ENCODE assay signal across 8 cellular contexts in genomic region chr12:49868952-49869815, GRCh38. TPM values are rescaled to one million over a fixed set of nuclear protein-coding genes. Genes with fewer than 3 reads are reported as not detected.
DNase-seq lines count a peak whose midpoint lies in the region; ATAC-seq and TF ChIP-seq lines count a peak whose summit lies in the region.

No MANE protein-coding gene starts in this region.

- peak; percentile 62 for ATAC-seq in upper lobe of right lung
- no peak for ATAC-seq in HG02938 (IDR thresholded peaks at IDR 0.05; ENCODE audit: unreplicated experiment)

- peak overlapping the region; percentile 51 for H3K27ac Mint-ChIP-seq in chondrocyte (ENCODE audit: unreplicated experiment)
- no peak overlapping the region for H3K27ac Mint-ChIP-seq in activated T-cell treated with anti-CD3 and anti-CD28 coated beads, Interleukin-2, amount 50 U/mL, for 24 hours

- TF ChIP-seq RAD21 in liver (IDR thresholded peaks at IDR 0.05), result no peak

- 67% methylated on average over 16 of the region's 16 CpGs for WGBS in liver

- H3K36me3 ChIP-seq in liver (ENCODE audit: control insufficient read depth in 4 of 4, insufficient read depth in 3 of 4, low read depth in 1 of 4, low read length in 3 of 4), result no peaks in the 10 kb centered on the region
- H3K36me3 ChIP-seq in upper lobe of right lung, result no peaks in the 10 kb centered on the region

- no peak overlapping the region for H3K4me3 ChIP-seq in liver (ENCODE audit: low read depth in 1 of 3, low read length in 3 of 3)
- H3K4me3 ChIP-seq in upper lobe of right lung, result no peak overlapping the region

- no peaks in the 10 kb centered on the region for H3K36me3 Mint-ChIP-seq in chondrocyte (ENCODE audit: low read depth)
- no peaks in the 10 kb centered on the region for H3K36me3 Mint-ChIP-seq in activated T-cell treated with anti-CD3 and anti-CD28 coated beads, Interleukin-2, amount 50 U/mL, for 24 hours (ENCODE audit: low read depth)

- no peak overlapping the region for H3K27ac ChIP-seq in liver (ENCODE audit: low read depth in 1 of 2, low read length in 2 of 2)
- H3K27ac ChIP-seq in upper lobe of right lung, result peak overlapping the region; percentile 17

- DNase-seq in G401 (ENCODE audit: low spot score), result peak; percentile 88
- DNase-seq in NCI-H2196 treated with DMSO at 0.1 percent for 48 hours (lab: John Stamatoyannopoulos, UW; ENCODE audit: unreplicated experiment), result peak; percentile 97
- DNase-seq in chondrocyte (ENCODE audit: low spot score), result peak; percentile 82
- peak; percentile 82 for DNase-seq in upper lobe of right lung
- DNase-seq in NK-92 treated with Interleukin-12 subunit alpha and Interleukin-12 subunit beta, amount 100 ng/mL, for 24 hours (lab: John Stamatoyannopoulos, UW), result no peak
- no peak for DNase-seq in activated T-cell treated with anti-CD3 and anti-CD28 coated beads, Interleukin-2, amount 50 U/mL, for 24 hours

- no peaks in the 10 kb centered on the region for H3K9me3 Mint-ChIP-seq in chondrocyte (ENCODE audit: low read depth)
- no peaks in the 10 kb centered on the region for H3K9me3 Mint-ChIP-seq in activated T-cell treated with anti-CD3 and anti-CD28 coated beads, Interleukin-2, amount 50 U/mL, for 24 hours

- H3K4me1 ChIP-seq in liver (ENCODE audit: control insufficient read depth in 4 of 4, insufficient read depth in 4 of 4, low read length in 3 of 4), result peaks cover 0 to 2% (median 0%) of the 10 kb centered on the region in 4 donors
- H3K4me1 ChIP-seq in upper lobe of right lung, result peaks cover 28% of the 10 kb centered on the region

- H3K9ac ChIP-seq in liver (ENCODE audit: low read depth in 1 of 2, low read length in 2 of 2), result no peak overlapping the region

- peaks cover 19% of the 10 kb centered on the region for H3K4me1 Mint-ChIP-seq in chondrocyte (ENCODE audit: low read depth)
- H3K4me1 Mint-ChIP-seq in activated T-cell treated with anti-CD3 and anti-CD28 coated beads, Interleukin-2, amount 50 U/mL, for 24 hours (ENCODE audit: low read depth), result no peaks in the 10 kb centered on the region

- TF ChIP-seq CTCF in chondrocyte (IDR thresholded peaks at IDR 0.05) (no peak), liver (IDR thresholded peaks at IDR 0.05; ENCODE audit: low read depth, low read length, missing input control) (no peak), upper lobe of right lung (IDR thresholded peaks at IDR 0.05) (no peak)

- in situ Hi-C loops in G401 (cut with HindIII; ENCODE audit: low sequenced_read_pairs), result no loop called here

- intact Hi-C loops in upper lobe of right lung (cut with DNase I), result loop anchor here (10.0 kb wide), 1 partner anchor 186 kb away; the partner anchor contains the start of gene ASIC1

- H3K27me3 Mint-ChIP-seq in chondrocyte (ENCODE audit: low read depth), result peaks cover 12% of the 10 kb centered on the region
- H3K27me3 Mint-ChIP-seq in activated T-cell treated with anti-CD3 and anti-CD28 coated beads, Interleukin-2, amount 50 U/mL, for 24 hours, result no peaks in the 10 kb centered on the region

- no peak overlapping the region for H3K4me3 Mint-ChIP-seq in chondrocyte (ENCODE audit: unreplicated experiment)
- no peak overlapping the region for H3K4me3 Mint-ChIP-seq in activated T-cell treated with anti-CD3 and anti-CD28 coated beads, Interleukin-2, amount 50 U/mL, for 24 hours

- H3K27me3 ChIP-seq in liver (ENCODE audit: control insufficient read depth in 4 of 4, insufficient read depth in 4 of 4, low read length in 3 of 4), result peaks cover 0 to 4% (median 0%) of the 10 kb centered on the region in 4 donors
- no peaks in the 10 kb centered on the region for H3K27me3 ChIP-seq in upper lobe of right lung

- no peaks in the 10 kb centered on the region for H3K9me3 ChIP-seq in liver (ENCODE audit: control insufficient read depth in 4 of 4, low read length in 3 of 4)
- no peaks in the 10 kb centered on the region for H3K9me3 ChIP-seq in upper lobe of right lung

TF ChIP-seq in liver, 16 proteins besides CTCF, POLR2A, EP300 and RAD21:
- TF ChIP-seq HNF4A (conservative IDR thresholded peaks at IDR 0.05) (no peak), JUND (IDR thresholded peaks at IDR 0.05) (no peak), MAX (IDR thresholded peaks at IDR 0.05) (no peak), SP1 (IDR thresholded peaks at IDR 0.05) (peak; percentile 57), NR2F2 (IDR thresholded peaks at IDR 0.05) (peak; percentile 70), ATF3 (IDR thresholded peaks at IDR 0.05) (no peak), RXRA (IDR thresholded peaks at IDR 0.05) (peak in 1 of 2 donors; percentile 8), YY1 (IDR thresholded peaks at IDR 0.05) (no peak), FOXA1 (IDR thresholded peaks at IDR 0.05) (no peak), GABPA (IDR thresholded peaks at IDR 0.05 in 1 of 2, conservative IDR thresholded peaks at IDR 0.05 in 1 of 2) (no peak), TAF1 (conservative IDR thresholded peaks at IDR 0.05) (no peak), ZBTB33 (IDR thresholded peaks at IDR 0.05) (no peak), FOXA2 (IDR thresholded peaks at IDR 0.05) (no peak), EGR1 (IDR thresholded peaks at IDR 0.05; ENCODE audit: low read depth in 2 of 2) (no peak), REST (IDR thresholded peaks at IDR 0.05) (no peak), HNF4G (IDR thresholded peaks at IDR 0.05) (no peak)

RNA-seq across cellular contexts. Expression of gene BCDIN3D, which starts 26.3 kb away (rescaled TPM):
- 1.9 and 2.8 TPM in 2 replicates for total RNA-seq in G401 (2014; rRNA removed; shearing (Covaris generic))
- total RNA-seq in chondrocyte (3.1 to 3.3 TPM (median 3.3 TPM) in 3 replicates), liver (1 to 10 TPM; 1.7 to 4.4 TPM), upper lobe of right lung (4.9 TPM)
- 1 to 10 TPM; 2.0 to 2.2 TPM for polyA plus RNA-seq in liver

RNA-seq across cellular contexts. Expression of gene FAIM2, which starts 34.5 kb away (rescaled TPM):
- total RNA-seq in G401 (2014; rRNA removed; shearing (Covaris generic)), result not detected in 2 replicates
- total RNA-seq in chondrocyte (0.47 to 1.3 TPM (median 0.74 TPM) in 3 replicates), liver (under 1 TPM in 1 of 2 donors, not detected in 1; 0.23 TPM), upper lobe of right lung (1.2 TPM)
- under 1 TPM in 1 of 2 donors, not detected in 1; 0.06 TPM for polyA plus RNA-seq in liver

RNA-seq across cellular contexts. Expression of gene NCKAP5L, which starts 41.0 kb away (rescaled TPM):
- 11.4 and 17.0 TPM in 2 replicates for total RNA-seq in G401 (2014; rRNA removed; shearing (Covaris generic))
- total RNA-seq in chondrocyte (36.3 to 47.6 TPM (median 46.0 TPM) in 3 replicates), liver (1 to 10 TPM; 3.1 to 6.8 TPM), upper lobe of right lung (23.2 TPM)
- polyA plus RNA-seq in liver, result 1 to 10 TPM; 2.9 to 5.2 TPM

Comparison
In these comparisons a context has a peak if more than half of its experiments do, and no peak if none do; other contexts are left out.
1. DNase-seq: peak in G401 (single experiment), NCI-H2196 treated with DMSO at 0.1 percent for 48 hours (single experiment), chondrocyte (single experiment) and upper lobe of right lung (single experiment); none in NK-92 treated with Interleukin-12 subunit alpha and Interleukin-12 subunit beta, amount 100 ng/mL, for 24 hours (single experiment) and activated T-cell treated with anti-CD3 and anti-CD28 coated beads, Interleukin-2, amount 50 U/mL, for 24 hours (single experiment).